ENCODE assay signal across 18 cellular contexts in the genomic region with DNA sequence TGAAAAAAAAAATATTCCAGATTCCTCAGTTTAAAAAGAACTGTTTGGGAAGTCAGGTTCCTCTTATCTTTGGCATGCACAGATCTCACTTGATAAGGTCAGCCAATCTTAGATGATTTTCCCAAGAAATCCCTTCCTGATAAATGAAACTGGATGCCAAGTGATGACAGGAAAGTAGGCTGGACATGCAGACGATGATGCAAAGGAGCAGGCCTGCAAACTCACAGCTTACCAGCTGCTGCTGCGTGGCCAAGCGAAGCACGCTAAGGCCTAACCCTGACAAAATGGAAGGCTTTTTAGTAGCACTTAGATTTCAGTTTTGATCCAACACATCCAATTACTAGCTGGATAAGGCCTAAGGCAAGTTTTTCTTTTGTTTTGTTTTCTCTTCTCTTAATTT.
"Had no signal": no experiment of that assay in that cellular context is flagged by ENCODE, and none has a peak within 500 bp of the region (broad histone marks: within the 10 kb centered on the region; RNA-seq: fewer than 3 reads in every experiment).

No MANE protein-coding gene starts in this region.

- DNase-seq: activated CD8-positive, alpha-beta memory T cell treated with anti-CD3 and anti-CD28 coated beads for 24 hours; activated gamma-delta T cell; amniotic stem cell; caudate nucleus; dorsolateral prefrontal cortex; endodermal cell; heart right ventricle; immature natural killer cell; naive thymus-derived CD8-positive, alpha-beta T cell; stimulated activated CD4-positive, alpha-beta T cell treated with anti-CD3 and anti-CD28 coated beads, Interleukin-12 subunit alpha, Interleukin-12 subunit beta, amount 100 ng/mL, for 4 hours; stimulated activated CD4-positive, alpha-beta T cell treated with anti-CD3 and anti-CD28 coated beads, Interleukin-1b, Interleukin-23, amount 100 ng/mL, for 48 hours; stimulated activated naive CD4-positive, alpha-beta T cell treated with Interleukin-2 at 50 U/mL for 16 hours; T-helper 1 cell; T1000; thyroid gland had no signal

- H3K4me3 ChIP-seq: dorsolateral prefrontal cortex, heart right ventricle, thyroid gland had no signal

- H3K27ac ChIP-seq: epithelial cell of prostate, heart right ventricle, thyroid gland had no signal

- FAIRE-seq: colon, urothelium cell line had no signal

- H3K9me3 ChIP-seq: heart right ventricle, thyroid gland had no signal

- H3K27me3 ChIP-seq: dorsolateral prefrontal cortex, heart right ventricle, thyroid gland had no signal
